17 cellular contexts compared by ENCODE assay signal in the genomic region with DNA sequence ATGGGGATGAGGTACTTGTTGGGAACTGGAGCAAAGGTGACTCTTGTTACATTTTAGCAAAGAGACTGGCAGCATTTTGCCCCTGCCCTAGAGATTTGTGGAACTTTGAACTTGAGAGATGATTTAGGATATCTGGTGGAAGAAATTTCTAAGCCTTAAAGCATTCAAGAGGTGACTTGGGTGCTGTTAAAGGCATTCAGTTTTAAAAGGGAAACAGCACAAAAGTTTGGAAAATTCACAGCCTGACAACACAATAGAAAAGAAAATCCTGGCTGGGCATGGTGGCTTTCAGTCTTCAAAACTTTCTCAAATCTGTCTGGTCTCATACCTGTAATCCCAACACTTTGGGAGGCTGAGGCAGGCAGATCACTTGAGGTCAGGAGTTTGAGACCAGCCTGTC. TPM values are rescaled to one million over a fixed set of nuclear protein-coding genes. Genes with fewer than 3 reads are reported as not detected.
"Had no signal": no experiment of that assay in that cellular context is flagged by ENCODE, and none has a peak within 500 bp of the region (broad histone marks: within the 10 kb centered on the region; RNA-seq: fewer than 3 reads in every experiment).

No MANE protein-coding gene starts in this region.

RNA-seq across cellular contexts. Expression of gene GNGT2, which starts 25.9 kb away (rescaled TPM):
- total RNA-seq: ascending aorta, astrocyte, bronchial epithelial cell, cardiac muscle cell, cerebellum, chondrocyte had no signal
- polyA plus RNA-seq: cardiac muscle cell had no signal

RNA-seq across cellular contexts. Expression of gene ABI3, which starts 26.0 kb away (rescaled TPM):
- total RNA-seq: bronchial epithelial cell, chondrocyte had no signal
- polyA plus RNA-seq: cardiac muscle cell had no signal

RNA-seq across cellular contexts. Expression of gene PHOSPHO1, which starts 46.1 kb away (rescaled TPM):
- total RNA-seq: activated naive CD4-positive, alpha-beta T cell treated with anti-CD3 and anti-CD28 coated beads for 36 hours; activated naive CD4-positive, alpha-beta T cell treated with anti-CD3 and anti-CD28 coated beads, Interleukin-2, amount 50 U/mL, for 72 hours; activated naive CD8-positive, alpha-beta T cell treated with anti-CD3 and anti-CD28 coated beads for 36 hours; activated naive CD8-positive, alpha-beta T cell treated with anti-CD3 and anti-CD28 coated beads, Interleukin-2, amount 10 ng/mL, durations not matched to agents 7 days and 5 days; activated T-helper 1 cell treated with anti-CD3 and anti-CD28 coated beads, Interleukin-12 subunit alpha, Interleukin-12 subunit beta, Interleukin-2, Interleukin-4 antibody, amounts not matched to agents 30 ng/mL and 10 ng/mL and 1 ng/mL, durations not matched to agents 14 hours and 24 hours and 36 hours; activated T-helper 17 cell treated with anti-CD3 and anti-CD28 coated beads, Interleukin-2, amount 50 U/mL, for 72 hours; activated T-helper 2 cell treated with anti-CD3 and anti-CD28 coated beads, Interferon-gamma antibody, Interleukin-2, Interleukin-4, amounts not matched to agents 10 μg/mL and 5 μg/mL and 100 μg/mL, durations not matched to agents 14 hours and 24 hours and 36 hours; ascending aorta; bronchial epithelial cell; cardiac muscle cell; chondrocyte had no signal
- polyA plus RNA-seq: cardiac muscle cell had no signal

RNA-seq across cellular contexts. Expression of gene B4GALNT2, which starts 52.0 kb away (rescaled TPM):
- total RNA-seq: activated naive CD8-positive, alpha-beta T cell treated with anti-CD3 and anti-CD28 coated beads for 36 hours; activated naive CD8-positive, alpha-beta T cell treated with anti-CD3 and anti-CD28 coated beads, Interleukin-2, amount 10 ng/mL, durations not matched to agents 7 days and 5 days; activated T-cell treated with anti-CD3 and anti-CD28 coated beads, Interleukin-2, amount 50 U/mL, for 4 hours; activated T-cell treated with anti-CD3 and anti-CD28 coated beads, Interleukin-2, amount 50 U/mL, for 72 hours; activated T-helper 2 cell treated with anti-CD3 and anti-CD28 coated beads, Interferon-gamma antibody, Interleukin-2, Interleukin-4, amounts not matched to agents 10 μg/mL and 5 μg/mL and 100 μg/mL, durations not matched to agents 14 hours and 24 hours and 36 hours; ascending aorta; astrocyte; body of pancreas; cardiac muscle cell; chondrocyte had no signal
- polyA plus RNA-seq: aorta, cardiac muscle cell had no signal
